In genomic region chr18:13893418-13893760, GRCh38 we compare ENCODE assay signal across 12 cellular contexts. TPM values are rescaled to one million over a fixed set of nuclear protein-coding genes. Genes with fewer than 3 reads are reported as not detected.
A peak's percentile ranks its signal among the peaks of the same experiment; 100 is the strongest.
DNase-seq lines count a peak whose midpoint lies in the region; ATAC-seq and TF ChIP-seq lines count a peak whose summit lies in the region.
"Had no signal": no experiment of that assay in that cellular context is flagged by ENCODE, and none has a peak within 500 bp of the region (broad histone marks: within the 10 kb centered on the region; RNA-seq: fewer than 3 reads in every experiment).

No MANE protein-coding gene starts in this region.

- H3K79me2 ChIP-seq in Karpas-422 (ENCODE audit: low read length): no peaks in the 10 kb centered on the region

- no peaks in the 10 kb centered on the region for H3K27me3 ChIP-seq in Karpas-422 (ENCODE audit: low read length)
- H3K27me3 ChIP-seq in prostate gland (replicated peaks; ENCODE audit: insufficient read depth): no peaks in the 10 kb centered on the region

- H3K27me3 Mint-ChIP-seq in activated T-cell treated with anti-CD3 and anti-CD28 coated beads, Interleukin-2, amount 50 U/mL, for 4 hours (ENCODE audit: low read depth): peaks cover 21% of the 10 kb centered on the region

- H3K9me3 Mint-ChIP-seq in activated T-cell treated with anti-CD3 and anti-CD28 coated beads, Interleukin-2, amount 50 U/mL, for 4 hours: no peaks in the 10 kb centered on the region

- peak; percentile 96 for ATAC-seq in HG02840 (IDR thresholded peaks at IDR 0.05; ENCODE audit: low FRiP score, unreplicated experiment)
- ATAC-seq in activated T-cell treated with anti-CD3 and anti-CD28 coated beads, Interleukin-2, amount 50 U/mL, for 4 hours: no peak

- peak overlapping the region; percentile 48 for H3K4me2 ChIP-seq in Karpas-422 (ENCODE audit: low read depth, low read length, poor library complexity, severe bottlenecking)

- H3K4me1 Mint-ChIP-seq in activated T-cell treated with anti-CD3 and anti-CD28 coated beads, Interleukin-2, amount 50 U/mL, for 4 hours (ENCODE audit: low read depth): no peaks in the 10 kb centered on the region

- H3K36me3 ChIP-seq in Karpas-422 (ENCODE audit: insufficient read depth, low read length) (no peaks in the 10 kb centered on the region), prostate gland (no peaks in the 10 kb centered on the region)

- peaks cover 23% of the 10 kb centered on the region for H3K4me1 ChIP-seq in Karpas-422 (ENCODE audit: low read length)
- H3K4me1 ChIP-seq in prostate gland (replicated peaks): no peaks in the 10 kb centered on the region

- intact Hi-C loops in prostate gland (cut with DNase I): no loop called here

- H3K36me3 Mint-ChIP-seq in activated T-cell treated with anti-CD3 and anti-CD28 coated beads, Interleukin-2, amount 50 U/mL, for 4 hours (ENCODE audit: insufficient read depth): no peaks in the 10 kb centered on the region

- H3K4me3 ChIP-seq in Karpas-422 (ENCODE audit: low read length) (no peak overlapping the region), prostate gland (no peak overlapping the region)

- no peaks in the 10 kb centered on the region for H3K9me2 ChIP-seq in Karpas-422 (replicated peaks; ENCODE audit: insufficient read depth, low read length)

- no peak for TF ChIP-seq CTCF in prostate gland (IDR thresholded peaks at IDR 0.05)

- peak overlapping the region; percentile 32; the same call in 1 of the 2 replicates for H3K9ac ChIP-seq in Karpas-422 (ENCODE audit: low read length)

- H3K4me3 Mint-ChIP-seq in activated T-cell treated with anti-CD3 and anti-CD28 coated beads, Interleukin-2, amount 50 U/mL, for 4 hours: no peak overlapping the region

- WGBS in prostate gland: 70% methylated on average over 3 of the region's 3 CpGs

- DNase-seq in CD1c-positive myeloid dendritic cell (ENCODE audit: extremely low spot score): peak; percentile 33
- peak; percentile 67 for DNase-seq in GM19238 (ENCODE audit: insufficient read length, low spot score)
- DNase-seq in Karpas-422: peak; percentile 76
- no peak for DNase-seq in prostate gland (ENCODE audit: low spot score)
- DNase-seq in activated T-cell treated with anti-CD3 and anti-CD28 coated beads, Interleukin-2, amount 50 U/mL, for 4 hours: no peak
- DNase-seq in epidermal melanocyte (ENCODE audit: insufficient read length, low spot score): no peak
- no peak for DNase-seq in EL
- DNase-seq: activated effector memory CD4-positive, alpha-beta T cell treated with anti-CD3 and anti-CD28 coated beads, Interleukin-2, amount 50 U/mL, for 16 hours; NCI-H1417 treated with DMSO at 0.1 percent for 48 hours had no signal

- H3K27ac ChIP-seq in Karpas-422 (ENCODE audit: low read length): peak overlapping the region; percentile 66
- H3K27ac ChIP-seq in prostate gland: no peak overlapping the region

- H2AFZ ChIP-seq in Karpas-422 (ENCODE audit: low read length): no peak overlapping the region

- no peak for TF ChIP-seq POLR2A in prostate gland (IDR thresholded peaks at IDR 0.05)

- no peaks in the 10 kb centered on the region for H3K9me3 ChIP-seq in Karpas-422 (ENCODE audit: low read length)
- H3K9me3 ChIP-seq in prostate gland: no peaks in the 10 kb centered on the region

- no peaks in the 10 kb centered on the region for H4K20me1 ChIP-seq in Karpas-422 (ENCODE audit: insufficient read depth, low read depth, low read length)

RNA-seq across cellular contexts. Expression of gene MC2R, which starts 21.9 kb away (rescaled TPM):
- not detected in 2 replicates for total RNA-seq in Karpas-422 (2014; rRNA removed; shearing (Covaris generic); ENCODE audit: low replicate concordance)
- not detected for total RNA-seq in prostate gland
- total RNA-seq in activated T-cell treated with anti-CD3 and anti-CD28 coated beads, Interleukin-2, amount 50 U/mL, for 4 hours: not detected
- total RNA-seq: pulmonary artery endothelial cell; T-helper 2 cell treated with Interferon-gamma antibody and Interleukin-4, amounts not matched to agents 100 ng/mL and 5 ng/mL, for 36 hours had no signal

Comparison
In these comparisons a context has a peak if more than half of its experiments do, and no peak if none do; other contexts are left out.
1. DNase-seq: peak in CD1c-positive myeloid dendritic cell (single experiment), GM19238 (single experiment) and Karpas-422 (single experiment); none in prostate gland (single experiment), activated T-cell treated with anti-CD3 and anti-CD28 coated beads, Interleukin-2, amount 50 U/mL, for 4 hours (single experiment), epidermal melanocyte (single experiment) and EL (single experiment).